ENCODE assay signal across 7 cellular contexts in the genomic region with DNA sequence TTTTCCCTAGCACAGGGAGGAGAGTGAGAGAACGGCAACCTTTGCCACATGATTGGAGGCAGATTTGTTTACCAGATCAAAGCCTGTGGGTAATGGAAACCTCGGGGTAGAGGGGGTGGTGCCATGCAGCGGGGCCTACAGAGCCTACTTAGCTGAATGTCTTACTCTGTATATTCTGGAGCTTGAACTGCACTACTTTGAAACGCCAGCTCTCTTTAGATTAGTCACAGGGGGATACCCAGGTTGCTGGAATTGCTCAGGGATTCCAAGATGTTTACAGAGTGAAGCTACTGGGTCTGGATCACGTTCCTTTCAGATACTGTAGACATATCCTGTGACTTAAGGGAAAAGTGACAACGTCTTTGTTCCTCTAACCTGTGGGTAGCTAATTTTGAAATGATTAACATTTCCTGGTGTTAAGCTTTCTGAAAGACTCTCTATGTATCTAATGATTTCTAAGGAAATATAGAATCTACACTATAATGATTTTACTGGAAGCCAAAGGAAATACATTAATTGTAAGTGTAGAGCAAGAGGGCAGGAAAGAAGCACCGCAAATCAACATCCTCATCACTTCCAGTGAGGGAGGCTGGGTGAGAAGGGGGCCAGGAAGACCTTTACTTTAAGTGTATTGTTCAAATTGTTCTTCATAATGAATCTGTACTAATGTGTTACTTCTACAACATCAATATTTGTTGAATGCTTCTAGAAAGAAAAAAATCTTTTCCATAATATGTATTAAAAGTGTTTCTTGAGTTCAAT.
DNase-seq lines count a peak whose midpoint lies in the region; ATAC-seq and TF ChIP-seq lines count a peak whose summit lies in the region.

No MANE protein-coding gene starts in this region.

- no peak overlapping the region for H3K4me3 ChIP-seq in Panc1 (ENCODE audit: low read depth in 2 of 2, low read length in 2 of 2)
- H3K4me3 ChIP-seq in thymus (ENCODE audit: low read length): no peak overlapping the region

- no TSS peak for BruUV-seq in Panc1 (replicated peaks; lab: Mats Ljungman, UMichigan)

- DNase-seq in Panc1 (ENCODE audit: low read depth, low spot score): no peak
- peak in 7 of 10 donors; percentile 7 to 57 (median 23) for DNase-seq in naive thymus-derived CD8-positive, alpha-beta T cell
- DNase-seq in posterior vena cava (ENCODE audit: low spot score): no peak

- H3K27ac ChIP-seq in Panc1 (ENCODE audit: low read length) (no peak overlapping the region), thymus (ENCODE audit: low read depth) (peak overlapping the region; percentile 68)

- peak overlapping the region; percentile 75 for H3K4me3 Mint-ChIP-seq in activated naive CD4-positive, alpha-beta T cell treated with anti-CD3 and anti-CD28 coated beads, Interleukin-2, amount 50 U/mL, for 24 hours
- H3K4me3 Mint-ChIP-seq in naive thymus-derived CD8-positive, alpha-beta T cell: peak overlapping the region in 8 of 10 donors; percentile 3 to 66 (median 36)

- H3K27me3 ChIP-seq in Panc1 (ENCODE audit: control insufficient read depth, insufficient read depth, low read length) (no peaks in the 10 kb centered on the region), thymus (ENCODE audit: control insufficient read depth, insufficient read depth) (no peaks in the 10 kb centered on the region)

- H3K4me1 ChIP-seq in Panc1 (ENCODE audit: control insufficient read depth, insufficient read depth, low read length): no peaks in the 10 kb centered on the region
- peaks cover 7% of the 10 kb centered on the region for H3K4me1 ChIP-seq in thymus (ENCODE audit: control insufficient read depth, insufficient read depth, low read length)

- no peaks in the 10 kb centered on the region for H3K9me3 Mint-ChIP-seq in activated naive CD4-positive, alpha-beta T cell treated with anti-CD3 and anti-CD28 coated beads, Interleukin-2, amount 50 U/mL, for 24 hours
- no peaks in the 10 kb centered on the region for H3K9me3 Mint-ChIP-seq in naive thymus-derived CD8-positive, alpha-beta T cell

- H3K27me3 Mint-ChIP-seq in activated naive CD4-positive, alpha-beta T cell treated with anti-CD3 and anti-CD28 coated beads, Interleukin-2, amount 50 U/mL, for 24 hours: no peaks in the 10 kb centered on the region
- H3K27me3 Mint-ChIP-seq in naive thymus-derived CD8-positive, alpha-beta T cell: no peaks in the 10 kb centered on the region

- H3K36me3 ChIP-seq in Panc1 (ENCODE audit: control insufficient read depth, insufficient read depth, low read length) (no peaks in the 10 kb centered on the region), thymus (ENCODE audit: control insufficient read depth, insufficient read depth) (no peaks in the 10 kb centered on the region)

- H3K27ac Mint-ChIP-seq in activated naive CD4-positive, alpha-beta T cell treated with anti-CD3 and anti-CD28 coated beads, Interleukin-2, amount 50 U/mL, for 24 hours: peak overlapping the region; percentile 93
- peak overlapping the region in 8 of 10 donors; percentile 8 to 84 (median 64) for H3K27ac Mint-ChIP-seq in naive thymus-derived CD8-positive, alpha-beta T cell

- no peaks in the 10 kb centered on the region for H3K9me3 ChIP-seq in Panc1 (ENCODE audit: control insufficient read depth, insufficient read depth, low read depth, low read length)
- H3K9me3 ChIP-seq in thymus (ENCODE audit: control insufficient read depth): no peaks in the 10 kb centered on the region

- TF ChIP-seq CTCF in Panc1 (IDR thresholded peaks at IDR 0.05): no peak

- peak; percentile 56; the same call in 1 of the 2 replicates for ATAC-seq in Panc1
- ATAC-seq in naive thymus-derived CD8-positive, alpha-beta T cell: peak; percentile 86
- no peak for ATAC-seq in HG03469 (IDR thresholded peaks at IDR 0.05; ENCODE audit: unreplicated experiment)
- ATAC-seq in HG02981 (IDR thresholded peaks at IDR 0.05; ENCODE audit: unreplicated experiment): no peak

- H3K36me3 Mint-ChIP-seq in activated naive CD4-positive, alpha-beta T cell treated with anti-CD3 and anti-CD28 coated beads, Interleukin-2, amount 50 U/mL, for 24 hours: no peaks in the 10 kb centered on the region
- H3K36me3 Mint-ChIP-seq in naive thymus-derived CD8-positive, alpha-beta T cell: no peaks in the 10 kb centered on the region

- intact Hi-C loops in Panc1 (cut with micrococcal nuclease; ENCODE audit: unreplicated experiment) (no loop called here), posterior vena cava (cut with DNase I) (no loop called here)

- 45% methylated on average over 7 of the region's 7 CpGs for WGBS in thymus

- peaks cover 58% of the 10 kb centered on the region for H3K4me1 Mint-ChIP-seq in activated naive CD4-positive, alpha-beta T cell treated with anti-CD3 and anti-CD28 coated beads, Interleukin-2, amount 50 U/mL, for 24 hours
- H3K4me1 Mint-ChIP-seq in naive thymus-derived CD8-positive, alpha-beta T cell: peaks cover 13 to 17% (median 15%) of the 10 kb centered on the region in 4 donors

- CTCF ChIA-PET in Panc1 (lab: Charles Lee): no interaction called here

- in situ Hi-C loops in Panc1 (cut with HindIII; ENCODE audit: low pct_unique_long_range_greater_than_20kb, low sequenced_read_pairs): no loop called here

- POLR2A ChIA-PET in Panc1 (lab: Charles Lee): no interaction called here
- POLR2A ChIA-PET in naive thymus-derived CD8-positive, alpha-beta T cell (lab: Charles Lee): no interaction called here

Comparison
In these comparisons a context has a peak if more than half of its experiments do, and no peak if none do; other contexts are left out.
1. ATAC-seq: peak in Panc1 (single experiment) and naive thymus-derived CD8-positive, alpha-beta T cell (2 of 2); none in HG03469 (single experiment) and HG02981 (single experiment).
2. DNase-seq: peak in naive thymus-derived CD8-positive, alpha-beta T cell (7 of 10); none in Panc1 (single experiment) and posterior vena cava (single experiment).